ENCODE assay signal across 16 cellular contexts in the genomic region with DNA sequence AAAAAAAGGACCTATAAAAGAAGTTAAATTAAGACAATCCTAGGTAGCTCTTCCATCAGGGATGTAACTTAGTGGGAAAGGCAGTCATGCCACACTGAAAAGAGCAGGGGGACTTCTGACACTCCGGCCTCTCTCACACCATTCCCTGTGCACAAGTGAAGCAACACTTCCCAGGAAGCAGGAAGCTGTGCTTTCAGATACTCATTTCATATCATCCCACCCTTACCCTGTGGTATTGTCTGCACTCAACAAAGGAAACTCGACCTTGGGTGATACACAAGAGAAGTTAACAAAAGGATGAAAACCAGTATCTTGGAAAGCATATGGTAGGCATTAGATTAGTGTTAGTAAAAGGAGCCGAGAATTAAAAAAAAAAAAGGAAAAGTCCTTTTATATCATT.
DNase-seq lines count a peak whose midpoint lies in the region; ATAC-seq, FAIRE-seq and TF ChIP-seq lines count a peak whose summit lies in the region.
"Had no signal": no experiment of that assay in that cellular context is flagged by ENCODE, and none has a peak within 500 bp of the region (broad histone marks: within the 10 kb centered on the region; RNA-seq: fewer than 3 reads in every experiment).

No MANE protein-coding gene starts in this region.

- no TSS peak for BruUV-seq in endothelial cell of umbilical vein (replicated peaks; lab: Mats Ljungman, UMichigan)

- no peaks in the 10 kb centered on the region for H3K27me3 Mint-ChIP-seq in natural killer cell (ENCODE audit: low read depth in 2 of 2)
- no peaks in the 10 kb centered on the region for H3K27me3 Mint-ChIP-seq in natural killer cell treated with Interleukin-12 subunit alpha and Interleukin-12 subunit beta and Interleukin-15 and Interleukin-18, amount 100 ng/mL, for 72 hours
- H3K27me3 Mint-ChIP-seq in activated naive CD8-positive, alpha-beta T cell treated with anti-CD3 and anti-CD28 coated beads for 36 hours: no peaks in the 10 kb centered on the region

- no peaks in the 10 kb centered on the region for H3K27me3 ChIP-seq in endothelial cell of umbilical vein (ENCODE audit: control insufficient read depth in 2 of 2, insufficient read depth in 2 of 2, low read length in 2 of 2)

- H3K4me1 Mint-ChIP-seq in natural killer cell: peaks cover 35 to 36% of the 10 kb centered on the region in 2 donors
- peaks cover 18 to 34% of the 10 kb centered on the region in 2 donors for H3K4me1 Mint-ChIP-seq in natural killer cell treated with Interleukin-12 subunit alpha and Interleukin-12 subunit beta and Interleukin-15 and Interleukin-18, amount 100 ng/mL, for 72 hours (ENCODE audit: low read depth in 2 of 2)
- H3K4me1 Mint-ChIP-seq in activated naive CD8-positive, alpha-beta T cell treated with anti-CD3 and anti-CD28 coated beads for 36 hours: peaks cover 5% of the 10 kb centered on the region

- intact Hi-C loops in natural killer cell (cut with micrococcal nuclease): no loop called here
- intact Hi-C loops in endothelial cell of umbilical vein (cut with micrococcal nuclease): no loop called here

- no peaks in the 10 kb centered on the region for H3K9me3 Mint-ChIP-seq in natural killer cell
- H3K9me3 Mint-ChIP-seq in natural killer cell treated with Interleukin-12 subunit alpha and Interleukin-12 subunit beta and Interleukin-15 and Interleukin-18, amount 100 ng/mL, for 72 hours: peaks cover 8% of the 10 kb centered on the region
- peaks cover 7% of the 10 kb centered on the region for H3K9me3 Mint-ChIP-seq in activated naive CD8-positive, alpha-beta T cell treated with anti-CD3 and anti-CD28 coated beads for 36 hours

- H3K4me2 ChIP-seq in endothelial cell of umbilical vein (ENCODE audit: insufficient read depth, low read length): no peak overlapping the region
- H3K4me2 ChIP-seq: A549 had no signal

- H3K9ac ChIP-seq in endothelial cell of umbilical vein (replicated peaks; ENCODE audit: extremely low read depth, insufficient read depth, low read length): no peak overlapping the region

- no peaks in the 10 kb centered on the region for H3K4me1 ChIP-seq in endothelial cell of umbilical vein (ENCODE audit: control insufficient read depth, extremely low read depth, insufficient read depth, low read length)
- H3K4me1 ChIP-seq: A549 had no signal

- POLR2A ChIA-PET in endothelial cell of umbilical vein (lab: Charles Lee): interaction anchor here (0.6 kb wide), 1 partner anchor 69 kb away, joined by 5 read pairs; no protein-coding TSS in a partner anchor

- no peak overlapping the region for H3K4me3 ChIP-seq in endothelial cell of umbilical vein (replicated peaks in 1 of 3; ENCODE audit: insufficient read depth in 1 of 3, low read depth in 1 of 3, low read length in 3 of 3)
- H3K4me3 ChIP-seq: A549 had no signal

- no peak overlapping the region for H3K27ac ChIP-seq in endothelial cell of umbilical vein (ENCODE audit: insufficient read depth, low read depth, low read length)
- H3K27ac ChIP-seq: A549 had no signal

- H3K4me3 Mint-ChIP-seq in natural killer cell: no peak overlapping the region
- no peak overlapping the region for H3K4me3 Mint-ChIP-seq in natural killer cell treated with Interleukin-12 subunit alpha and Interleukin-12 subunit beta and Interleukin-15 and Interleukin-18, amount 100 ng/mL, for 72 hours
- H3K4me3 Mint-ChIP-seq in activated naive CD8-positive, alpha-beta T cell treated with anti-CD3 and anti-CD28 coated beads for 36 hours: no peak overlapping the region

- H3K27ac Mint-ChIP-seq in natural killer cell: peak overlapping the region; percentile 5 to 35
- no peak overlapping the region for H3K27ac Mint-ChIP-seq in natural killer cell treated with Interleukin-12 subunit alpha and Interleukin-12 subunit beta and Interleukin-15 and Interleukin-18, amount 100 ng/mL, for 72 hours
- no peak overlapping the region for H3K27ac Mint-ChIP-seq in activated naive CD8-positive, alpha-beta T cell treated with anti-CD3 and anti-CD28 coated beads for 36 hours

- FAIRE-seq in endothelial cell of umbilical vein (lab: Jason Lieb, UNC) (no peak), GM12892 (lab: Jason Lieb, UNC) (no peak)
- FAIRE-seq: A549 had no signal

- TF ChIP-seq CTCF in natural killer cell (IDR thresholded peaks at IDR 0.05) (no peak), endothelial cell of umbilical vein (IDR thresholded peaks at IDR 0.05; ENCODE audit: extremely low read depth in 1 of 2, insufficient read depth in 1 of 2, low read depth in 1 of 2, low read length in 2 of 2) (no peak)

- TF ChIP-seq POLR2A in endothelial cell of umbilical vein (IDR thresholded peaks at IDR 0.05; ENCODE audit: low read depth, low read length): no peak
- TF ChIP-seq POLR2A in GM12892 (IDR thresholded peaks at IDR 0.05; ENCODE audit: low read depth, low read length): no peak

- ATAC-seq in natural killer cell: no peak
- ATAC-seq in natural killer cell treated with Interleukin-12 subunit alpha and Interleukin-12 subunit beta and Interleukin-15 and Interleukin-18, amount 100 ng/mL, for 72 hours: no peak
- ATAC-seq in HG03460 (IDR thresholded peaks at IDR 0.05; ENCODE audit: unreplicated experiment): no peak
- ATAC-seq: A549 had no signal

- DNase-seq in natural killer cell (no peak), UCSD-AML1 (lab: John Stamatoyannopoulos, UW; ENCODE audit: unreplicated experiment) (peak; percentile 28), endothelial cell of umbilical vein (ENCODE audit: low read depth, low spot score) (peak; percentile 6), ureter (ENCODE audit: low spot score) (no peak), GM12892 (ENCODE audit: insufficient read length) (no peak)
- DNase-seq in natural killer cell treated with Interleukin-12 subunit alpha and Interleukin-12 subunit beta and Interleukin-15 and Interleukin-18, amount 100 ng/mL, for 72 hours (ENCODE audit: low spot score): no peak
- DNase-seq in activated naive CD8-positive, alpha-beta T cell treated with anti-CD3 and anti-CD28 coated beads for 36 hours: no peak
- DNase-seq: C1 segment of cervical spinal cord, GF-D8, IMR-90, NCI-H1105 treated with DMSO at 0.1 percent for 48 hours, NCI-H187 treated with DMSO at 0.1 percent for 48 hours, NCI-H524, SIG-M5 had no signal

- dilution Hi-C loops in endothelial cell of umbilical vein (cut with MboI; ENCODE audit: extremely low pct_ligation_motif_present, low sequenced_read_pairs): no loop called here

- no peaks in the 10 kb centered on the region for H3K79me2 ChIP-seq in endothelial cell of umbilical vein (ENCODE audit: control insufficient read depth, insufficient read depth, low read length)

- H3K36me3 ChIP-seq in endothelial cell of umbilical vein (ENCODE audit: control insufficient read depth in 2 of 2, extremely low read depth in 1 of 2, insufficient read depth in 2 of 2, low read length in 2 of 2): no peaks in the 10 kb centered on the region

- no peaks in the 10 kb centered on the region for H3K36me3 Mint-ChIP-seq in natural killer cell
- H3K36me3 Mint-ChIP-seq in natural killer cell treated with Interleukin-12 subunit alpha and Interleukin-12 subunit beta and Interleukin-15 and Interleukin-18, amount 100 ng/mL, for 72 hours: peaks cover 11% of the 10 kb centered on the region
- peaks cover 7% of the 10 kb centered on the region for H3K36me3 Mint-ChIP-seq in activated naive CD8-positive, alpha-beta T cell treated with anti-CD3 and anti-CD28 coated beads for 36 hours

- CTCF ChIA-PET in endothelial cell of umbilical vein (lab: Charles Lee): interaction anchor here (1.1 to 2.2 kb wide), 2 partner anchors 8 to 13 kb away, joined by 3 to 6 read pairs; no protein-coding TSS in a partner anchor

- no peak overlapping the region for H2AFZ ChIP-seq in endothelial cell of umbilical vein (ENCODE audit: low read depth, low read length)

- no peaks in the 10 kb centered on the region for H3K9me3 ChIP-seq in endothelial cell of umbilical vein (replicated peaks; ENCODE audit: control insufficient read depth, insufficient read depth, low read length)

- H4K20me1 ChIP-seq in endothelial cell of umbilical vein (replicated peaks; ENCODE audit: control insufficient read depth, extremely low read depth, insufficient read depth, low read length): no peaks in the 10 kb centered on the region

- H3K9me1 ChIP-seq in endothelial cell of umbilical vein (replicated peaks; ENCODE audit: control insufficient read depth, extremely low read depth, insufficient read depth, low read length): no peaks in the 10 kb centered on the region

TF ChIP-seq in endothelial cell of umbilical vein, 7 proteins besides CTCF, POLR2A, EP300 and RAD21:
- no peak for TF ChIP-seq POLR2AphosphoS5 (IDR thresholded peaks at IDR 0.05; ENCODE audit: insufficient read depth, low read depth, low read length)
- TF ChIP-seq FOS (IDR thresholded peaks at IDR 0.05; ENCODE audit: borderline replicate concordance, insufficient read depth, low read length): no peak
- no peak for TF ChIP-seq MYC (IDR thresholded peaks at IDR 0.05; ENCODE audit: low read depth, low read length)
- TF ChIP-seq, protein P1, sequence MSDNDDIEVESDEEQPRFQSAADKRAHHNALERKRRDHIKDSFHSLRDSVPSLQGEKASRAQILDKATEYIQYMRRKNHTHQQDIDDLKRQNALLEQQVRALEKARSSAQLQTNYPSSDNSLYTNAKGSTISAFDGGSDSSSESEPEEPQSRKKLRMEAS (IDR thresholded peaks at IDR 0.05; ENCODE audit: insufficient read depth, insufficient read length): no peak
- no peak for TF ChIP-seq GATA2 (IDR thresholded peaks at IDR 0.05; ENCODE audit: insufficient read depth, insufficient read length, low read depth, low read length)
- no peak for TF ChIP-seq EZH2 (IDR thresholded peaks at IDR 0.05; ENCODE audit: borderline replicate concordance, low read depth, low read length, severe bottlenecking)
- TF ChIP-seq JUN (IDR thresholded peaks at IDR 0.05; ENCODE audit: borderline replicate concordance, insufficient read depth, insufficient read length, low read depth): no peak

Comparison
In these comparisons a context has a peak if more than half of its experiments do, and no peak if none do; other contexts are left out.
1. H3K27ac Mint-ChIP-seq: peak in natural killer cell (2 of 2); none in natural killer cell treated with Interleukin-12 subunit alpha and Interleukin-12 subunit beta and Interleukin-15 and Interleukin-18, amount 100 ng/mL, for 72 hours (0 of 2) and activated naive CD8-positive, alpha-beta T cell treated with anti-CD3 and anti-CD28 coated beads for 36 hours (single experiment).
2. DNase-seq: peak in UCSD-AML1 (single experiment) and endothelial cell of umbilical vein (single experiment); none in natural killer cell (single experiment), natural killer cell treated with Interleukin-12 subunit alpha and Interleukin-12 subunit beta and Interleukin-15 and Interleukin-18, amount 100 ng/mL, for 72 hours (single experiment), activated naive CD8-positive, alpha-beta T cell treated with anti-CD3 and anti-CD28 coated beads for 36 hours (single experiment), ureter (single experiment) and GM12892 (single experiment).